In the genomic region with DNA sequence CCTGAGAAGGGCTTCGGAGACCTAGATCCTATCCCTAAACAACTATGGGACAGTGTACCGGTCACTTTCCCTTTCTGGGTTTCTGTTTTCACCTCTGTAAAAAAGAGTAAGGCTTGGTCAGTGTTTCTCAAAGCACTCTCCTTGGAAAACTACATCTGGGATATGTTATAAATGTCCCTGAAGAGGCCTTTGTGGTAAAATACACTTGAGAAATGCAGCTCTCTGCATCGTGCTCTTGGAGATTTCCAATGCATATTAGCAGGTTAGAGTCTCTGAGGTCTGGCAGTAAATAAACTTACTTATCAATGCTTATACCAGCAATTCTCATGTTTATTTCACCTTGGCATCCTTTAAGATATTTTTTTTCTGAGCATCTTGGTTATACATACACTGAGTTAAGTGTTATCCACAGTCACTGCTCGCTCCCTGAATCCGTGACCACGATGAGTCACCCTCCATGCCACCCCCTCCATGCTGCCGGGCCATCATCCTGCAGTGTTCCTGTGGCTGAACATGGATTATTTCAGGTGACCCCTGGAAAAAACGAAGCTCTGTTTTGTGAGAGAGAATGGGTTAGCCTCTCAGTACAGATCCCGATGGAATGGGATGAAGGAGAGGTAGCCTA, we compare ENCODE assay signal across 1 cellular context.
TF ChIP-seq lines count a peak whose summit lies in the region.

No MANE protein-coding gene starts in this region.

TF ChIP-seq in SK-N-SH, 30 proteins besides CTCF, POLR2A, EP300 and RAD21 (continued from another document):
- TF ChIP-seq, protein P1, sequence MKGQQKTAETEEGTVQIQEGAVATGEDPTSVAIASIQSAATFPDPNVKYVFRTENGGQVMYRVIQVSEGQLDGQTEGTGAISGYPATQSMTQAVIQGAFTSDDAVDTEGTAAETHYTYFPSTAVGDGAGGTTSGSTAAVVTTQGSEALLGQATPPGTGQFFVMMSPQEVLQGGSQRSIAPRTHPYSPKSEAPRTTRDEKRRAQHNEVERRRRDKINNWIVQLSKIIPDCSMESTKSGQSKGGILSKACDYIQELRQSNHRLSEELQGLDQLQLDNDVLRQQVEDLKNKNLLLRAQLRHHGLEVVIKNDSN (IDR thresholded peaks at IDR 0.05; ENCODE audit: borderline replicate concordance, low read depth), result no peak
- no peak for TF ChIP-seq FOXJ3 (CRISPR knock-in tag; IDR thresholded peaks at IDR 0.05)
- TF ChIP-seq FOSL2 (IDR thresholded peaks at IDR 0.05; ENCODE audit: borderline replicate concordance, low read depth), result peak; percentile 80
- no peak for TF ChIP-seq YY1 (IDR thresholded peaks at IDR 0.05; ENCODE audit: low read depth)
- TF ChIP-seq, protein P2, sequence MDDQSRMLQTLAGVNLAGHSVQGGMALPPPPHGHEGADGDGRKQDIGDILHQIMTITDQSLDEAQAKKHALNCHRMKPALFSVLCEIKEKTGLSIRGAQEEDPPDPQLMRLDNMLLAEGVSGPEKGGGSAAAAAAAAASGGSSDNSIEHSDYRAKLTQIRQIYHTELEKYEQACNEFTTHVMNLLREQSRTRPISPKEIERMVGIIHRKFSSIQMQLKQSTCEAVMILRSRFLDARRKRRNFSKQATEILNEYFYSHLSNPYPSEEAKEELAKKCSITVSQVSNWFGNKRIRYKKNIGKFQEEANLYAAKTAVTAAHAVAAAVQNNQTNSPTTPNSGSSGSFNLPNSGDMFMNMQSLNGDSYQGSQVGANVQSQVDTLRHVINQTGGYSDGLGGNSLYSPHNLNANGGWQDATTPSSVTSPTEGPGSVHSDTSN (IDR thresholded peaks at IDR 0.05), result no peak
- TF ChIP-seq NFIC (IDR thresholded peaks at IDR 0.05; ENCODE audit: borderline replicate concordance), result no peak; the same call in 1 of the 2 replicates
- TF ChIP-seq, protein P3, sequence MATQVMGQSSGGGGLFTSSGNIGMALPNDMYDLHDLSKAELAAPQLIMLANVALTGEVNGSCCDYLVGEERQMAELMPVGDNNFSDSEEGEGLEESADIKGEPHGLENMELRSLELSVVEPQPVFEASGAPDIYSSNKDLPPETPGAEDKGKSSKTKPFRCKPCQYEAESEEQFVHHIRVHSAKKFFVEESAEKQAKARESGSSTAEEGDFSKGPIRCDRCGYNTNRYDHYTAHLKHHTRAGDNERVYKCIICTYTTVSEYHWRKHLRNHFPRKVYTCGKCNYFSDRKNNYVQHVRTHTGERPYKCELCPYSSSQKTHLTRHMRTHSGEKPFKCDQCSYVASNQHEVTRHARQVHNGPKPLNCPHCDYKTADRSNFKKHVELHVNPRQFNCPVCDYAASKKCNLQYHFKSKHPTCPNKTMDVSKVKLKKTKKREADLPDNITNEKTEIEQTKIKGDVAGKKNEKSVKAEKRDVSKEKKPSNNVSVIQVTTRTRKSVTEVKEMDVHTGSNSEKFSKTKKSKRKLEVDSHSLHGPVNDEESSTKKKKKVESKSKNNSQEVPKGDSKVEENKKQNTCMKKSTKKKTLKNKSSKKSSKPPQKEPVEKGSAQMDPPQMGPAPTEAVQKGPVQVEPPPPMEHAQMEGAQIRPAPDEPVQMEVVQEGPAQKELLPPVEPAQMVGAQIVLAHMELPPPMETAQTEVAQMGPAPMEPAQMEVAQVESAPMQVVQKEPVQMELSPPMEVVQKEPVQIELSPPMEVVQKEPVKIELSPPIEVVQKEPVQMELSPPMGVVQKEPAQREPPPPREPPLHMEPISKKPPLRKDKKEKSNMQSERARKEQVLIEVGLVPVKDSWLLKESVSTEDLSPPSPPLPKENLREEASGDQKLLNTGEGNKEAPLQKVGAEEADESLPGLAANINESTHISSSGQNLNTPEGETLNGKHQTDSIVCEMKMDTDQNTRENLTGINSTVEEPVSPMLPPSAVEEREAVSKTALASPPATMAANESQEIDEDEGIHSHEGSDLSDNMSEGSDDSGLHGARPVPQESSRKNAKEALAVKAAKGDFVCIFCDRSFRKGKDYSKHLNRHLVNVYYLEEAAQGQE (IDR thresholded peaks at IDR 0.05; ENCODE audit: low read depth, low read length), result no peak
- TF ChIP-seq RXRA (IDR thresholded peaks at IDR 0.05; ENCODE audit: borderline replicate concordance, low read depth), result no peak
- TF ChIP-seq, protein P4, sequence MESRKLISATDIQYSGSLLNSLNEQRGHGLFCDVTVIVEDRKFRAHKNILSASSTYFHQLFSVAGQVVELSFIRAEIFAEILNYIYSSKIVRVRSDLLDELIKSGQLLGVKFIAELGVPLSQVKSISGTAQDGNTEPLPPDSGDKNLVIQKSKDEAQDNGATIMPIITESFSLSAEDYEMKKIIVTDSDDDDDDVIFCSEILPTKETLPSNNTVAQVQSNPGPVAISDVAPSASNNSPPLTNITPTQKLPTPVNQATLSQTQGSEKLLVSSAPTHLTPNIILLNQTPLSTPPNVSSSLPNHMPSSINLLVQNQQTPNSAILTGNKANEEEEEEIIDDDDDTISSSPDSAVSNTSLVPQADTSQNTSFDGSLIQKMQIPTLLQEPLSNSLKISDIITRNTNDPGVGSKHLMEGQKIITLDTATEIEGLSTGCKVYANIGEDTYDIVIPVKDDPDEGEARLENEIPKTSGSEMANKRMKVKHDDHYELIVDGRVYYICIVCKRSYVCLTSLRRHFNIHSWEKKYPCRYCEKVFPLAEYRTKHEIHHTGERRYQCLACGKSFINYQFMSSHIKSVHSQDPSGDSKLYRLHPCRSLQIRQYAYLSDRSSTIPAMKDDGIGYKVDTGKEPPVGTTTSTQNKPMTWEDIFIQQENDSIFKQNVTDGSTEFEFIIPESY (IDR thresholded peaks at IDR 0.05; ENCODE audit: borderline replicate concordance, low read depth), result no peak
- TF ChIP-seq SIN3A (IDR thresholded peaks at IDR 0.05; ENCODE audit: borderline replicate concordance, low read depth, low read length), result no peak
- TF ChIP-seq JUND (IDR thresholded peaks at IDR 0.05), result peak; percentile 67
TF ChIP-seq in SK-N-SH: peak in this region for 3.
